Comparison of ENCODE assay signal across 1 cellular context in the genomic region with DNA sequence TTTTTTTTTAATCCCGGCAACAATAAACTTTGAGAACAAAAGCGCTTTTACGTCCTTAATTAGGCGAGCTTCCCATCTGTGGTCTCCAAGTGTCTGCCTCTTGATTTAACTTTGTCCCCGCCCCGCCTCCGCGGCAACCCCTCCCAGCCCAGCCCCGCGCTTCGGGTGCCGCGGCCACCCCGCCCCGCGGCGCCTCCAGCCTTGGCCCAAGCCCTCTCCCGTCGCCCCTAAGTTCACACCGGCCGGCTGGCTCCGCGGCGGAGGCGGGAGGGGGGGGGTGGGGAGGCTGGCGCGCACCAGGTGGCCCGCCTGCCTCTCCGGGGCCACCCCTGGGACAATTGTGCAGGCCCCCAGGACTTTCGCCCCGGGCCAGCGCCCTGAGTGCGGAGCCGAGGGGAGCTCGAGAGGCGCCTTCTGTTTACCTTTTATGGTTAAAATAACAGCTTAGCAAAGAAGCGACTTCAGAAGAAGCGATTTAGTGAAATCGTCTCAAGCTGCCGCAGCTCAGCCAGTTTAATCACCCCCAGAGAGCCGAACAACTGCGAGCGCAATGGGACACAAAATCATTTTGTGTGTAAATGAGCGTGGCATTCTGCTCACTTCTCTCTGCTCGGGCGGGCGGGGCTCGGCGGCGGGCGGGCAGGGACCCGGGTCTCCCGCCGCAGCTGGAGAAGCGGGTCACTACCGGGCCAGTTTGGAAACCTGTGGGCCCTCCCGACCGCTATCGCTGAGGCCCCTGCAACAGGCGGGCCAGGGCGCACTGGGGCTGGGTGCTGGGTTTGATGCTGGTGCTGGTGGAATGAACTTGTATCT.
TF ChIP-seq lines count a peak whose summit lies in the region.

No MANE protein-coding gene starts in this region.

TF ChIP-seq in H1, 55 proteins besides CTCF, POLR2A, EP300 and RAD21 (continued from another document):
- TF ChIP-seq, protein P1, sequence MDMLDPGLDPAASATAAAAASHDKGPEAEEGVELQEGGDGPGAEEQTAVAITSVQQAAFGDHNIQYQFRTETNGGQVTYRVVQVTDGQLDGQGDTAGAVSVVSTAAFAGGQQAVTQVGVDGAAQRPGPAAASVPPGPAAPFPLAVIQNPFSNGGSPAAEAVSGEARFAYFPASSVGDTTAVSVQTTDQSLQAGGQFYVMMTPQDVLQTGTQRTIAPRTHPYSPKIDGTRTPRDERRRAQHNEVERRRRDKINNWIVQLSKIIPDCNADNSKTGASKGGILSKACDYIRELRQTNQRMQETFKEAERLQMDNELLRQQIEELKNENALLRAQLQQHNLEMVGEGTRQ (IDR thresholded peaks at IDR 0.05; ENCODE audit: low read length): no peak
- no peak for TF ChIP-seq RNF2 (IDR thresholded peaks at IDR 0.05; ENCODE audit: borderline replicate concordance, low read depth, low read length, missing control alignments, poor library complexity, severe bottlenecking)
- TF ChIP-seq TBP (IDR thresholded peaks at IDR 0.05; ENCODE audit: low read depth, low read length): peak; percentile 10; the same call in 1 of the 2 replicates
- TF ChIP-seq FOSL1 (IDR thresholded peaks at IDR 0.05; ENCODE audit: insufficient read depth, low read depth, low read length): no peak
- TF ChIP-seq RFX5 (IDR thresholded peaks at IDR 0.05; ENCODE audit: borderline replicate concordance, low read depth, low read length): no peak
- no peak for TF ChIP-seq SIN3A (conservative IDR thresholded peaks at IDR 0.05 in 1 of 2, IDR thresholded peaks at IDR 0.05 in 1 of 2; ENCODE audit: low read depth in 1 of 2, low read length in 2 of 2)
- TF ChIP-seq YY1 (IDR thresholded peaks at IDR 0.05; ENCODE audit: low read depth, low read length): no peak
- TF ChIP-seq SP4 (IDR thresholded peaks at IDR 0.05; ENCODE audit: low read length): no peak
- TF ChIP-seq, protein P2, sequence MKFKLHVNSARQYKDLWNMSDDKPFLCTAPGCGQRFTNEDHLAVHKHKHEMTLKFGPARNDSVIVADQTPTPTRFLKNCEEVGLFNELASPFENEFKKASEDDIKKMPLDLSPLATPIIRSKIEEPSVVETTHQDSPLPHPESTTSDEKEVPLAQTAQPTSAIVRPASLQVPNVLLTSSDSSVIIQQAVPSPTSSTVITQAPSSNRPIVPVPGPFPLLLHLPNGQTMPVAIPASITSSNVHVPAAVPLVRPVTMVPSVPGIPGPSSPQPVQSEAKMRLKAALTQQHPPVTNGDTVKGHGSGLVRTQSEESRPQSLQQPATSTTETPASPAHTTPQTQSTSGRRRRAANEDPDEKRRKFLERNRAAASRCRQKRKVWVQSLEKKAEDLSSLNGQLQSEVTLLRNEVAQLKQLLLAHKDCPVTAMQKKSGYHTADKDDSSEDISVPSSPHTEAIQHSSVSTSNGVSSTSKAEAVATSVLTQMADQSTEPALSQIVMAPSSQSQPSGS (IDR thresholded peaks at IDR 0.05; ENCODE audit: low read length): no peak
- no peak for TF ChIP-seq CEBPB (IDR thresholded peaks at IDR 0.05; ENCODE audit: low read depth, low read length)
- TF ChIP-seq NANOG (IDR thresholded peaks at IDR 0.05; ENCODE audit: insufficient read depth, low read depth, low read length, poor library complexity, severe bottlenecking): peak; percentile 5
- no peak for TF ChIP-seq KDM1A (IDR thresholded peaks at IDR 0.05; ENCODE audit: borderline replicate concordance, low read length)
- no peak for TF ChIP-seq SP1 (IDR thresholded peaks at IDR 0.05; ENCODE audit: low read depth, low read length)
- TF ChIP-seq, protein P3, sequence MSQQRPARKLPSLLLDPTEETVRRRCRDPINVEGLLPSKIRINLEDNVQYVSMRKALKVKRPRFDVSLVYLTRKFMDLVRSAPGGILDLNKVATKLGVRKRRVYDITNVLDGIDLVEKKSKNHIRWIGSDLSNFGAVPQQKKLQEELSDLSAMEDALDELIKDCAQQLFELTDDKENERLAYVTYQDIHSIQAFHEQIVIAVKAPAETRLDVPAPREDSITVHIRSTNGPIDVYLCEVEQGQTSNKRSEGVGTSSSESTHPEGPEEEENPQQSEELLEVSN (IDR thresholded peaks at IDR 0.05): no peak
- TF ChIP-seq SRF (IDR thresholded peaks at IDR 0.05; ENCODE audit: low read depth, low read length): 0 out of 2 replicates have a peak, but pooled peaks have one; percentile 27
- no peak for TF ChIP-seq SIRT6 (IDR thresholded peaks at IDR 0.05; ENCODE audit: low read length)
- peak; percentile 5 for TF ChIP-seq EZH2 (IDR thresholded peaks at IDR 0.05; ENCODE audit: low read depth, low read length, severe bottlenecking)
- no peak for TF ChIP-seq CBX8 (IDR thresholded peaks at IDR 0.05; ENCODE audit: borderline replicate concordance, low read depth, low read length)
- no peak for TF ChIP-seq KDM4A (IDR thresholded peaks at IDR 0.05; ENCODE audit: low read depth, low read length, severe bottlenecking)
- no peak for TF ChIP-seq HDAC6 (IDR thresholded peaks at IDR 0.05; ENCODE audit: low read depth, low read length)
- TF ChIP-seq BACH1 (IDR thresholded peaks at IDR 0.05; ENCODE audit: low read length): no peak
